ENCODE assay signal across 8 cellular contexts in the genomic region with DNA sequence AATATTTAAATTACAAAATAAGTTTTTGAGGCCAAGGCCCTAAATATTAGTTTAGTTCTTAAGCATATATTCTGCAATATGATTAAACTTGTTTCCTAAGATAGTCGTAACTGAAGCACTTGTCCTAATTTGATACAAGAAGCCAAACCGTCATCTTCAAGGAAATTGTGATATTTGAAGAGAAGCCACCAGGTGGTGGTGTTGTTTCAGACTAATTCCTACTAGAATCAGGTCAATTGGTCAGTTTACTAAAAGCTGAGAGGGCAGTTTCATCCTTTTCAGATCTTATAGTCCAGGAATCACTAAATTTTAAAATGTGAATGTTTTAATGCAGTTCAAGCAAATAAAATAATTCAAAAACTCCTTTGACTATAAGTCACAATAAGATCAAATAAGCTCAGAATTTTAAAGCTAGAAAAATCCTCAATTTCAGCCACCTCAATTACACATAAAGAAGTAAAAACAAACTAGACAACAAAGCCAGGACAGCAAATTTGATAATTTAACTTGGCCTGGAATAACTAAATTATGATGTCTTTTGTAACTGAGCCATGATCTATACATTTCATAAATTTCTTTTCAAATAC. TPM values are rescaled to one million over a fixed set of nuclear protein-coding genes. Genes with fewer than 3 reads are reported as not detected.
A peak's percentile ranks its signal among the peaks of the same experiment; 100 is the strongest.
DNase-seq lines count a peak whose midpoint lies in the region; ATAC-seq and TF ChIP-seq lines count a peak whose summit lies in the region.

No MANE protein-coding gene starts in this region.

- H3K4me3 ChIP-seq in parathyroid adenoma (ENCODE audit: low read depth, low read length) = no peak overlapping the region

- H2AFZ ChIP-seq in parathyroid adenoma = no peak overlapping the region

- H3K9me3 ChIP-seq in parathyroid adenoma (ENCODE audit: control insufficient read depth, low read length) (no peaks in the 10 kb centered on the region), T-helper 17 cell (ENCODE audit: control insufficient read depth, low read length, poor library complexity, severe bottlenecking) (no peaks in the 10 kb centered on the region)

- H3K4me1 ChIP-seq in parathyroid adenoma = no peaks in the 10 kb centered on the region

- no peaks in the 10 kb centered on the region for H3K79me2 ChIP-seq in parathyroid adenoma

- no peak overlapping the region for H3K27ac ChIP-seq in parathyroid adenoma

- H3K27ac Mint-ChIP-seq in T-helper 17 cell = no peak overlapping the region

- peaks cover 7% of the 10 kb centered on the region for H3K27me3 Mint-ChIP-seq in T-helper 17 cell

- H3K4me1 Mint-ChIP-seq in T-helper 17 cell = no peaks in the 10 kb centered on the region

- no peak overlapping the region for H3K4me2 ChIP-seq in parathyroid adenoma (ENCODE audit: low read length)

- no peak overlapping the region for H3K4me3 Mint-ChIP-seq in T-helper 17 cell

- no peak for ATAC-seq in T-helper 17 cell

- H3K9ac ChIP-seq in parathyroid adenoma = no peak overlapping the region

- no peaks in the 10 kb centered on the region for H3K36me3 ChIP-seq in parathyroid adenoma (ENCODE audit: control insufficient read depth, insufficient read depth, low read length)

- DNase-seq in D341Med (ENCODE audit: low spot score) = peak; percentile 39
- peak; percentile 6 for DNase-seq in GM19240 (ENCODE audit: insufficient read length, low spot score)
- peak; percentile 52 for DNase-seq in NCI-H128 (lab: John Stamatoyannopoulos, UW; ENCODE audit: unreplicated experiment)
- peak; percentile 19 for DNase-seq in SKM-1 treated with dmso at 0.1 percent for 144 hours (lab: John Stamatoyannopoulos, UW; ENCODE audit: unreplicated experiment)
- peak; percentile 81 for DNase-seq in fibroblast of peridontal ligament (ENCODE audit: extremely low read depth)
- DNase-seq in central memory CD4-positive, alpha-beta T cell = no peak
- no peak for DNase-seq in T-helper 17 cell

- H3K36me3 Mint-ChIP-seq in T-helper 17 cell (ENCODE audit: low read depth) = no peaks in the 10 kb centered on the region

- peak; percentile 50 for TF ChIP-seq CTCF in parathyroid adenoma (IDR thresholded peaks at IDR 0.05)

- no peaks in the 10 kb centered on the region for H3K27me3 ChIP-seq in parathyroid adenoma (ENCODE audit: control insufficient read depth, insufficient read depth, low read length)

RNA-seq across cellular contexts. Expression of gene ARL1, which starts 7.1 kb away (rescaled TPM):
- total RNA-seq in T-helper 17 cell = 10 to 100 TPM; 22.5 to 26.0 TPM

Comparison
In these comparisons a context has a peak if more than half of its experiments do, and no peak if none do; other contexts are left out.
1. DNase-seq: peak in D341Med (single experiment), GM19240 (single experiment), NCI-H128 (single experiment), SKM-1 treated with dmso at 0.1 percent for 144 hours (single experiment) and fibroblast of peridontal ligament (single experiment); none in central memory CD4-positive, alpha-beta T cell (single experiment) and T-helper 17 cell (0 of 3).